ENCODE assay signal across 8 cellular contexts in genomic region chr19:7292352-7292949, GRCh38. TPM values are rescaled to one million over a fixed set of nuclear protein-coding genes. Genes with fewer than 3 reads are reported as not detected.
DNase-seq lines count a peak whose midpoint lies in the region; ATAC-seq, FAIRE-seq and TF ChIP-seq lines count a peak whose summit lies in the region.

No MANE protein-coding gene starts in this region.

- H3K4me3 ChIP-seq in HepG2 (replicated peaks in 1 of 3; ENCODE audit: insufficient read depth in 1 of 3, low read depth in 2 of 3, low read length in 3 of 3) (peak overlapping the region; percentile 79 to 89 (median 83); a peak in 5 of 6 replicates), suprapubic skin (peak overlapping the region; percentile 88)

- peaks cover 40% of the 10 kb centered on the region for H4K20me1 ChIP-seq in HepG2 (ENCODE audit: insufficient read depth, low read length)

- TSS peak; percentile 57 for BruUV-seq in HepG2 (replicated peaks; lab: Mats Ljungman, UMichigan)

- H3K27me3 ChIP-seq in HepG2 (ENCODE audit: control insufficient read depth in 1 of 2, insufficient read depth in 2 of 2, low read length in 2 of 2) (no peaks in the 10 kb centered on the region; a peak in 1 of 5 replicates), suprapubic skin (no peaks in the 10 kb centered on the region)

- H3K36me3 ChIP-seq in HepG2 (replicated peaks in 1 of 2; ENCODE audit: control insufficient read depth in 1 of 2, insufficient read depth in 2 of 2, low read length in 2 of 2) (no peaks in the 10 kb centered on the region), suprapubic skin (no peaks in the 10 kb centered on the region)

- peaks cover 51% of the 10 kb centered on the region for H3K79me2 ChIP-seq in HepG2 (ENCODE audit: insufficient read depth, low read length)

- CTCF ChIA-PET in activated CD4-positive, alpha-beta memory T cell treated with anti-CD3 and anti-CD28 coated beads for 36 hours (lab: Charles Lee): no interaction called here
- CTCF ChIA-PET in HepG2 (lab: Yijun Ruan, JAX; ENCODE audit: low intra/inter-chr PET ratio, low total read pairs): no interaction called here

- H3K27ac Mint-ChIP-seq in activated CD4-positive, alpha-beta T cell treated with anti-CD3 and anti-CD28 coated beads, Interleukin-2, amount 10 ng/mL, durations not matched to agents 24 days and 14 days: no peak overlapping the region
- H3K27ac Mint-ChIP-seq in activated CD4-positive, alpha-beta memory T cell treated with anti-CD3 and anti-CD28 coated beads for 36 hours: no peak overlapping the region

- peaks cover 6% of the 10 kb centered on the region for H3K4me1 Mint-ChIP-seq in activated CD4-positive, alpha-beta T cell treated with anti-CD3 and anti-CD28 coated beads, Interleukin-2, amount 10 ng/mL, durations not matched to agents 24 days and 14 days
- H3K4me1 Mint-ChIP-seq in activated CD4-positive, alpha-beta memory T cell treated with anti-CD3 and anti-CD28 coated beads for 36 hours (ENCODE audit: low read depth): peaks cover 6% of the 10 kb centered on the region

- peaks cover 69% of the 10 kb centered on the region for H3K4me1 ChIP-seq in HepG2 (ENCODE audit: insufficient read depth, low read length)
- peaks cover 31% of the 10 kb centered on the region for H3K4me1 ChIP-seq in suprapubic skin

- TF ChIP-seq EP300 in HepG2 (IDR thresholded peaks at IDR 0.05; ENCODE audit: low read depth in 2 of 2, low read length in 2 of 2) (no peak), HepG2 (CRISPR knock-in tag; IDR thresholded peaks at IDR 0.05; ENCODE audit: borderline replicate concordance) (no peak), suprapubic skin (IDR thresholded peaks at IDR 0.05) (no peak)

- in situ Hi-C loops in HepG2 (cut with HindIII; ENCODE audit: extremely low pct_ligation_motif_present, low pct_unique_long_range_greater_than_20kb): loop anchor here (5.0 kb wide), 1 partner anchor 95 kb away; no protein-coding TSS in a partner anchor

- H2AFZ ChIP-seq in HepG2 (ENCODE audit: low read length): no peak overlapping the region

- H3K27me3 Mint-ChIP-seq in activated CD4-positive, alpha-beta T cell treated with anti-CD3 and anti-CD28 coated beads, Interleukin-2, amount 10 ng/mL, durations not matched to agents 24 days and 14 days: peaks cover 35% of the 10 kb centered on the region
- peaks cover 36% of the 10 kb centered on the region for H3K27me3 Mint-ChIP-seq in activated CD4-positive, alpha-beta memory T cell treated with anti-CD3 and anti-CD28 coated beads for 36 hours

- POLR2A ChIA-PET in activated CD4-positive, alpha-beta memory T cell treated with anti-CD3 and anti-CD28 coated beads for 36 hours (lab: Charles Lee): no interaction called here
- POLR2A ChIA-PET in HepG2 (lab: Yijun Ruan, JAX): interaction anchor here (0.6 kb wide), 1 partner anchor 62 kb away, joined by 4 read pairs; no protein-coding TSS in a partner anchor

- peak overlapping the region; percentile 32 for H3K4me3 Mint-ChIP-seq in activated CD4-positive, alpha-beta T cell treated with anti-CD3 and anti-CD28 coated beads, Interleukin-2, amount 10 ng/mL, durations not matched to agents 24 days and 14 days
- peak overlapping the region; percentile 50 for H3K4me3 Mint-ChIP-seq in activated CD4-positive, alpha-beta memory T cell treated with anti-CD3 and anti-CD28 coated beads for 36 hours

- H3K9me3 Mint-ChIP-seq in activated CD4-positive, alpha-beta T cell treated with anti-CD3 and anti-CD28 coated beads, Interleukin-2, amount 10 ng/mL, durations not matched to agents 24 days and 14 days: no peaks in the 10 kb centered on the region
- no peaks in the 10 kb centered on the region for H3K9me3 Mint-ChIP-seq in activated CD4-positive, alpha-beta memory T cell treated with anti-CD3 and anti-CD28 coated beads for 36 hours

- H3K4me2 ChIP-seq in HepG2 (ENCODE audit: low read depth, low read length): peak overlapping the region; percentile 86

- FAIRE-seq in HepG2 (lab: Jason Lieb, UNC): no peak

- peak overlapping the region; percentile 94 for H3K27ac ChIP-seq in HepG2 (ENCODE audit: extremely low read length, insufficient read depth, low read length)
- H3K27ac ChIP-seq in suprapubic skin: no peak overlapping the region

- peak overlapping the region; percentile 90; the same call in 1 of the 2 replicates for H3K9ac ChIP-seq in HepG2 (ENCODE audit: insufficient read depth, low read depth, low read length)

- intact Hi-C loops in activated CD4-positive, alpha-beta T cell treated with anti-CD3 and anti-CD28 coated beads, Interleukin-2, amount 10 ng/mL, durations not matched to agents 24 days and 14 days (cut with micrococcal nuclease): no loop called here
- intact Hi-C loops in activated CD4-positive, alpha-beta memory T cell treated with anti-CD3 and anti-CD28 coated beads for 36 hours (cut with micrococcal nuclease): no loop called here
- intact Hi-C loops in HepG2 (cut with micrococcal nuclease; ENCODE audit: unreplicated experiment): no loop called here

- no peak for TF ChIP-seq POLR2A in HepG2 (IDR thresholded peaks at IDR 0.05; ENCODE audit: insufficient read depth in 1 of 2, low read depth in 2 of 2, low read length in 2 of 2)
- no peak for TF ChIP-seq POLR2A in suprapubic skin (IDR thresholded peaks at IDR 0.05)

- no peaks in the 10 kb centered on the region for H3K9me3 ChIP-seq in HepG2 (ENCODE audit: low read length)
- no peaks in the 10 kb centered on the region for H3K9me3 ChIP-seq in suprapubic skin

- peaks cover 2% of the 10 kb centered on the region for H3K36me3 Mint-ChIP-seq in activated CD4-positive, alpha-beta T cell treated with anti-CD3 and anti-CD28 coated beads, Interleukin-2, amount 10 ng/mL, durations not matched to agents 24 days and 14 days (ENCODE audit: low read depth)
- H3K36me3 Mint-ChIP-seq in activated CD4-positive, alpha-beta memory T cell treated with anti-CD3 and anti-CD28 coated beads for 36 hours: no peaks in the 10 kb centered on the region

- no peak for TF ChIP-seq RAD21 in HepG2 (CRISPR knock-in tag; IDR thresholded peaks at IDR 0.05)

- no peak for DNase-seq in activated CD4-positive, alpha-beta T cell treated with anti-CD3 and anti-CD28 coated beads, Interleukin-2, amount 10 ng/mL, durations not matched to agents 24 days and 14 days
- DNase-seq in activated CD4-positive, alpha-beta T cell treated with anti-CD3 and anti-CD28 coated beads for 48 hours: no peak
- no peak for DNase-seq in activated CD4-positive, alpha-beta memory T cell treated with anti-CD3 and anti-CD28 coated beads for 36 hours
- DNase-seq in HepG2 (ENCODE audit: low spot score): no peak
- DNase-seq in suprapubic skin (ENCODE audit: low spot score in 2 of 2): no peak
- no peak for DNase-seq in ureter (ENCODE audit: low spot score)
- no peak for DNase-seq in NCI-H1436 treated with DMSO at 0.1 percent for 48 hours (lab: John Stamatoyannopoulos, UW)

- TF ChIP-seq CTCF in HepG2 (CRISPR knock-in tag; IDR thresholded peaks at IDR 0.05) (no peak), suprapubic skin (IDR thresholded peaks at IDR 0.05) (no peak)

- ATAC-seq in HepG2 (no peak), HG03432 (IDR thresholded peaks at IDR 0.05; ENCODE audit: unreplicated experiment) (no peak)

- 79% methylated on average over 8 of the region's 12 CpGs for WGBS in HepG2 (ENCODE audit: low lambda C conversion rate)
- 71% methylated on average over 12 of the region's 12 CpGs for WGBS in suprapubic skin

RNA-seq across cellular contexts. Expression of gene INSR, which starts 1.8 kb away (rescaled TPM):
- 1.7 and 1.9 TPM in 2 replicates for total RNA-seq in activated CD4-positive, alpha-beta T cell treated with anti-CD3 and anti-CD28 coated beads, Interleukin-2, amount 10 ng/mL, durations not matched to agents 24 days and 14 days
- 1 to 10 TPM; 2.9 to 3.3 TPM for total RNA-seq in activated CD4-positive, alpha-beta memory T cell treated with anti-CD3 and anti-CD28 coated beads for 36 hours
- total RNA-seq in HepG2 (2016; rRNA removed; fragmentation: Illumina TruSeq; extraction: Trizol): 13.6 and 24.2 TPM in 2 replicates
- total RNA-seq in HepG2 (2016; cell fraction: cytosol; rRNA removed; fragmentation: Illumina TruSeq; extraction: Trizol; ENCODE audit: low read depth): 3.7 and 4.3 TPM in 2 replicates
- total RNA-seq in HepG2 (2016; cell fraction: insoluble cytoplasmic fraction; rRNA removed; fragmentation: Illumina TruSeq; extraction: Trizol): 10.6 and 24.2 TPM in 2 replicates
- 5.3 and 5.7 TPM in 2 replicates for total RNA-seq in HepG2 (2016; cell fraction: membrane; rRNA removed; fragmentation: Illumina TruSeq; extraction: Trizol)
- 32.3 TPM in 2 replicates for total RNA-seq in HepG2 (2016; cell fraction: nucleus; rRNA removed; fragmentation: Illumina TruSeq; extraction: Trizol)
- 25.7 and 29.8 TPM in 2 replicates for polyA plus RNA-seq in HepG2 (2011; rRNA removed)
- 12.7 and 15.7 TPM in 2 replicates for polyA plus RNA-seq in HepG2 (2011; cell fraction: cytosol; rRNA removed)
- polyA plus RNA-seq in HepG2 (2011; cell fraction: nucleus; rRNA removed): 46.8 and 48.9 TPM in 2 replicates
- polyA plus RNA-seq in HepG2 (2012): 33.3 and 35.1 TPM in 2 replicates
- 0.49 and 0.50 TPM in 2 replicates for polyA plus RNA-seq in HepG2 (2016; cell fraction: cytosol; fragmentation: Illumina TruSeq; extraction: Trizol; ENCODE audit: low read depth)
- 5.1 and 6.7 TPM in 2 replicates for polyA plus RNA-seq in HepG2 (2016; cell fraction: insoluble cytoplasmic fraction; fragmentation: Illumina TruSeq; extraction: Trizol; ENCODE audit: low read depth)
- polyA plus RNA-seq in HepG2 (2016; cell fraction: membrane; fragmentation: Illumina TruSeq; extraction: Trizol; ENCODE audit: low read depth): 1.0 and 1.2 TPM in 2 replicates
- polyA plus RNA-seq in HepG2 (2016; cell fraction: nucleus; fragmentation: Illumina TruSeq; extraction: Trizol; ENCODE audit: insufficient read depth, low read depth): 27.7 and 30.4 TPM in 2 replicates
- 33.9 and 244 TPM in 2 replicates for polyA minus RNA-seq in HepG2 (2011; rRNA and poly(A)+ RNA removed; ENCODE audit: low replicate concordance)
- polyA minus RNA-seq in HepG2 (2011; cell fraction: cytosol; rRNA and poly(A)+ RNA removed): 55.0 and 72.8 TPM in 2 replicates
- polyA minus RNA-seq in HepG2 (2011; cell fraction: nucleus; rRNA and poly(A)+ RNA removed): 105 and 154 TPM in 2 replicates
- 100 to 1,000 TPM in 1 of 4 donors, 10 to 100 TPM in 3; 51.5 to 173 (median 77.8) TPM for total RNA-seq in suprapubic skin
- total RNA-seq in ureter: 78.9 TPM

RNA-seq across cellular contexts. Expression of gene ARHGEF18, which starts 56.3 kb away (rescaled TPM):
- total RNA-seq in activated CD4-positive, alpha-beta T cell treated with anti-CD3 and anti-CD28 coated beads, Interleukin-2, amount 10 ng/mL, durations not matched to agents 24 days and 14 days: 30.6 and 34.8 TPM in 2 replicates
- 10 to 100 TPM; 36.9 to 37.1 TPM for total RNA-seq in activated CD4-positive, alpha-beta memory T cell treated with anti-CD3 and anti-CD28 coated beads for 36 hours
- total RNA-seq in HepG2 (2016; rRNA removed; fragmentation: Illumina TruSeq; extraction: Trizol): 14.5 and 17.5 TPM in 2 replicates
- total RNA-seq in HepG2 (2016; cell fraction: cytosol; rRNA removed; fragmentation: Illumina TruSeq; extraction: Trizol; ENCODE audit: low read depth): 1.7 and 1.8 TPM in 2 replicates
- 13.1 and 19.3 TPM in 2 replicates for total RNA-seq in HepG2 (2016; cell fraction: insoluble cytoplasmic fraction; rRNA removed; fragmentation: Illumina TruSeq; extraction: Trizol)
- 4.9 and 5.2 TPM in 2 replicates for total RNA-seq in HepG2 (2016; cell fraction: membrane; rRNA removed; fragmentation: Illumina TruSeq; extraction: Trizol)
- total RNA-seq in HepG2 (2016; cell fraction: nucleus; rRNA removed; fragmentation: Illumina TruSeq; extraction: Trizol): 11.5 and 13.9 TPM in 2 replicates
- polyA plus RNA-seq in HepG2 (2011; rRNA removed): 4.2 and 7.2 TPM in 2 replicates
- 5.5 and 6.5 TPM in 2 replicates for polyA plus RNA-seq in HepG2 (2011; cell fraction: cytosol; rRNA removed)
- polyA plus RNA-seq in HepG2 (2011; cell fraction: nucleus; rRNA removed): 13.2 and 16.3 TPM in 2 replicates
- 10.7 and 11.4 TPM in 2 replicates for polyA plus RNA-seq in HepG2 (2012)
- polyA plus RNA-seq in HepG2 (2016; cell fraction: cytosol; fragmentation: Illumina TruSeq; extraction: Trizol; ENCODE audit: low read depth): 0.86 and 0.89 TPM in 2 replicates
- 8.2 and 11.6 TPM in 2 replicates for polyA plus RNA-seq in HepG2 (2016; cell fraction: insoluble cytoplasmic fraction; fragmentation: Illumina TruSeq; extraction: Trizol; ENCODE audit: low read depth)
- 2.0 and 2.3 TPM in 2 replicates for polyA plus RNA-seq in HepG2 (2016; cell fraction: membrane; fragmentation: Illumina TruSeq; extraction: Trizol; ENCODE audit: low read depth)
- 13.8 and 16.4 TPM in 2 replicates for polyA plus RNA-seq in HepG2 (2016; cell fraction: nucleus; fragmentation: Illumina TruSeq; extraction: Trizol; ENCODE audit: insufficient read depth, low read depth)
- polyA minus RNA-seq in HepG2 (2011; rRNA and poly(A)+ RNA removed; ENCODE audit: low replicate concordance): 7.5 and 13.6 TPM in 2 replicates
- polyA minus RNA-seq in HepG2 (2011; cell fraction: cytosol; rRNA and poly(A)+ RNA removed): 6.7 and 11.8 TPM in 2 replicates
- polyA minus RNA-seq in HepG2 (2011; cell fraction: nucleus; rRNA and poly(A)+ RNA removed): 10.2 and 11.5 TPM in 2 replicates
- 10 to 100 TPM; 24.2 to 43.5 (median 31.2) TPM for total RNA-seq in suprapubic skin
- total RNA-seq in ureter: 54.2 TPM
